10 cellular contexts compared by ENCODE assay signal in the genomic region with DNA sequence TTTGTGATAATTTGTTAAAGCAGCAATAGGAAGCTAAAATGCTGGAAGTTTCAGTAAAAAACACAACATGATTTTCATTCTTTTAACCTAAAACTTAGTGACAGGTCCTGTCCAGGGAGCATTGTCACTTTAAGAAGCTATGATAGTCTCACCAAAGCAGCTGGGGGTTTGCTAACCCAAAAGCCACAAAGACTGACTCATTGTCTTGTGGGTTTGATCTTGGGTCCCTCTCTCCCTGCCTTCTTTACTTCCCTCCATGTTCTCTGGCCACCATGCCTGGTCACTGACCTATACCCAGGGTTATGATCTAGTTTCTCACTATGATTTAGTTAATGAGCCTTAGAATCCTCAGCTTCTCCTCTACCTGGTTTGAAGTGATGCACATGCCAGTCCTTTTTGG.
DNase-seq lines count a peak whose midpoint lies in the region; ATAC-seq and TF ChIP-seq lines count a peak whose summit lies in the region.
"Had no signal": no experiment of that assay in that cellular context is flagged by ENCODE, and none has a peak within 500 bp of the region (broad histone marks: within the 10 kb centered on the region; RNA-seq: fewer than 3 reads in every experiment).

No MANE protein-coding gene starts in this region.

- no peak overlapping the region for H3K9ac ChIP-seq in adipocyte (ENCODE audit: low read length)

- DNase-seq in AG04449 (ENCODE audit: low read depth, low spot score) (peak; percentile 42), GM20000 (ENCODE audit: low spot score) (peak; percentile 5), adipocyte (ENCODE audit: low read depth) (peak; percentile 49), left colon (no peak), NCI-H146 (lab: John Stamatoyannopoulos, UW) (no peak), heart left ventricle (no peak), esophagus muscularis mucosa (ENCODE audit: extremely low spot score) (no peak)
- DNase-seq: NCI-H510A treated with DMSO at 0.1 percent for 48 hours had no signal

- H3K36me3 ChIP-seq in adipocyte (ENCODE audit: control insufficient read depth, insufficient read depth, low read length, severe bottlenecking) (no peaks in the 10 kb centered on the region), heart left ventricle (no peaks in the 10 kb centered on the region), esophagus muscularis mucosa (no peaks in the 10 kb centered on the region)

- ATAC-seq in HG03442 (IDR thresholded peaks at IDR 0.05; ENCODE audit: unreplicated experiment) (peak; percentile 82), left colon (no peak), heart left ventricle (no peak)

- H3K4me3 ChIP-seq in AG04449 (ENCODE audit: low read depth, low read length) (no peak overlapping the region), adipocyte (ENCODE audit: low read length) (no peak overlapping the region), heart left ventricle (no peak overlapping the region), esophagus muscularis mucosa (no peak overlapping the region)

- intact Hi-C loops in left colon (cut with DNase I, micrococcal nuclease) (no loop called here), heart left ventricle (cut with DNase I) (no loop called here), esophagus muscularis mucosa (cut with DNase I) (no loop called here)

- CTCF ChIA-PET in AG04449 (lab: Yijun Ruan, JAX), result interaction anchor here (1.4 kb wide), 1 partner anchor 133 kb away, joined by 4 read pairs; no protein-coding TSS in a partner anchor

- H3K27me3 ChIP-seq in adipocyte (replicated peaks; ENCODE audit: control insufficient read depth, insufficient read depth, low read length) (no peaks in the 10 kb centered on the region), heart left ventricle (no peaks in the 10 kb centered on the region), esophagus muscularis mucosa (no peaks in the 10 kb centered on the region)

- POLR2A ChIA-PET in AG04449 (lab: Yijun Ruan, JAX), result interaction anchor here (0.7 kb wide), 1 partner anchor 62 kb away, joined by 3 read pairs; no protein-coding TSS in a partner anchor

- no peak for TF ChIP-seq EP300 in esophagus muscularis mucosa (IDR thresholded peaks at IDR 0.05)

- TF ChIP-seq POLR2A in heart left ventricle (IDR thresholded peaks at IDR 0.05) (no peak), esophagus muscularis mucosa (IDR thresholded peaks at IDR 0.05; ENCODE audit: low read depth) (no peak)

- no peak for TF ChIP-seq CTCF in AG04449 (IDR thresholded peaks at IDR 0.05; ENCODE audit: insufficient read depth, low read length, missing control alignments)
- TF ChIP-seq CTCF in GM20000 (IDR thresholded peaks at IDR 0.05; ENCODE audit: extremely low read depth, missing control alignments), result no peak
- no peak for TF ChIP-seq CTCF in heart left ventricle (IDR thresholded peaks at IDR 0.05)
- TF ChIP-seq CTCF in esophagus muscularis mucosa (IDR thresholded peaks at IDR 0.05), result no peak

- no peaks in the 10 kb centered on the region for H3K9me3 ChIP-seq in adipocyte (ENCODE audit: control insufficient read depth, low read length)
- H3K9me3 ChIP-seq in heart left ventricle, result no peaks in the 10 kb centered on the region
- no peaks in the 10 kb centered on the region for H3K9me3 ChIP-seq in esophagus muscularis mucosa

- H3K27ac ChIP-seq in heart left ventricle, result peak overlapping the region in 1 of 12 donors; percentile 34
- no peak overlapping the region for H3K27ac ChIP-seq in esophagus muscularis mucosa (replicated peaks in 1 of 4)
- H3K27ac ChIP-seq: C4-2B had no signal

- H3K4me1 ChIP-seq in adipocyte (ENCODE audit: control insufficient read depth, insufficient read depth, low read length) (peaks cover 46% of the 10 kb centered on the region), heart left ventricle (peaks cover 0 to 13% (median 0%) of the 10 kb centered on the region in 12 donors), esophagus muscularis mucosa (peaks cover 0 to 18% (median 2%) of the 10 kb centered on the region in 4 donors)

Comparison
In these comparisons a context has a peak if more than half of its experiments do, and no peak if none do; other contexts are left out.
1. DNase-seq: peak in AG04449 (single experiment), GM20000 (single experiment) and adipocyte (single experiment); none in left colon (0 of 2), NCI-H146 (single experiment), heart left ventricle (0 of 5) and esophagus muscularis mucosa (single experiment).